Comparison of ENCODE assay signal across 1 cellular context in genomic region chr7:20598479-20599419, GRCh38.
TF ChIP-seq lines count a peak whose summit lies in the region.

No MANE protein-coding gene starts in this region.

TF ChIP-seq in GM12878, 131 proteins besides CTCF, POLR2A, EP300 and RAD21 (continued from another document):
- no peak for TF ChIP-seq USF1 (IDR thresholded peaks at IDR 0.05; ENCODE audit: borderline replicate concordance, extremely low read length, insufficient read depth, low read depth, low read length)
- TF ChIP-seq ZBED1 (IDR thresholded peaks at IDR 0.05; ENCODE audit: borderline replicate concordance): no peak
- TF ChIP-seq HDAC6 (IDR thresholded peaks at IDR 0.05; ENCODE audit: unreplicated experiment): no peak
- no peak for TF ChIP-seq HDAC2 (IDR thresholded peaks at IDR 0.05)
- TF ChIP-seq CHD2 (IDR thresholded peaks at IDR 0.05; ENCODE audit: borderline replicate concordance, low read depth, low read length): no peak
- 0 out of 2 replicates have a peak, but pooled peaks have one; percentile 11 for TF ChIP-seq RUNX3 (IDR thresholded peaks at IDR 0.05; ENCODE audit: low read length)
- no peak for TF ChIP-seq SKIL (IDR thresholded peaks at IDR 0.05; ENCODE audit: low read depth, poor library complexity, severe bottlenecking)
- TF ChIP-seq SREBF2 (IDR thresholded peaks at IDR 0.05; ENCODE audit: low read length): no peak
- no peak for TF ChIP-seq MEF2A (IDR thresholded peaks at IDR 0.05; ENCODE audit: insufficient read depth, low read depth, low read length)
- TF ChIP-seq MEF2B (IDR thresholded peaks at IDR 0.05; ENCODE audit: partially characterized antibody, poor library complexity, severe bottlenecking): no peak
- no peak for TF ChIP-seq NR2F1 (conservative IDR thresholded peaks at IDR 0.05)
- no peak for TF ChIP-seq NBN (IDR thresholded peaks at IDR 0.05)
- peak; percentile 38; the same call in 1 of the 2 replicates for TF ChIP-seq RAD51 (IDR thresholded peaks at IDR 0.05)
- no peak for TF ChIP-seq FOS (IDR thresholded peaks at IDR 0.05; ENCODE audit: borderline replicate concordance, extremely low read depth, insufficient read length)
- TF ChIP-seq ZNF24 (IDR thresholded peaks at IDR 0.05): peak; percentile 22; the same call in 1 of the 2 replicates
TF ChIP-seq in GM12878: peak in this region for 5.
